8 cellular contexts compared by ENCODE assay signal in the genomic region with DNA sequence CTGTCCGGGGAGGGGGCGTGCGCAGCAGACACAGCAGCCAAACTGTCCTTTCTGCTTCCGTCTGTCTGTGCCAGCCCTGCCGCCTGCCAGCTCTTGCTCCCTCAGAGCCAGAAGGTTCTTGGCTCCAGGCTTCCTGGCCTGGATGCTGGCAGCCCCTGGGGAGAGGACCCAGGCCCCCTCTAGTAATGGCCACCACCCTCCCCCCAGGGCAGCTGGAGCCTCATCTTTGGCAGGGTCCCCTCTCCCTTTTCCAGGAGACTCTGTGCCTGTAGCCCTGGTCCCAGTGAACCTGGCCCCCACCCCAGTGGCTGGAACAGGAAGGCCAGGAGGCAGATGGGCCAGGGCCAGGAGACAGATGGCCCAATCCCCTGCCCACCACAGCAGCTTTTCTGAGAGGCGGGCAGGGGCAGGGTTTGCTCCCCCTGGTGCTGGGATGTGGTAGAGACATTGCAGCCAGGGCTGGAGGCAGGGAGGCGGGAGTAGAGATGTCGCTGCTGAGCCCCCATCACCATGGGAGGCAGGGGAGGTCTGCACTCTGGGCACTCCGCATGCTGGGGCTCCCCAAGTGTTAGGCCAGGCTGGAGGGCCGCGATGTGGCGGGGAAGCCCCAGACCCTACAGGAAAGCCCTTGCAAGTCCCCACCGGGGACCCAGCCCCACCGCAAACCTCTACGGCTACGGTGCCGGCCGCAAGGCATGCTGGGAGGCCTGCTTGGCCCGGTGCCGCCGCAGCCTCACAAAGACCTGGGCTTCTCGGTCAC. TPM values are rescaled to one million over a fixed set of nuclear protein-coding genes. Genes with fewer than 3 reads are reported as not detected.
DNase-seq lines count a peak whose midpoint lies in the region; ATAC-seq, FAIRE-seq and TF ChIP-seq lines count a peak whose summit lies in the region.

No MANE protein-coding gene starts in this region.

- peaks cover 0 to 34% (median 0%) of the 10 kb centered on the region in 4 donors for H3K36me3 ChIP-seq in right lobe of liver

- H3K9me3 ChIP-seq in right lobe of liver: no peaks in the 10 kb centered on the region

- H3K27ac ChIP-seq in coronary artery (peak overlapping the region; percentile 68 to 78), right lobe of liver (peak overlapping the region in 2 of 3 donors; percentile 31 to 46)

- no peak for TF ChIP-seq POLR2A in right lobe of liver (IDR thresholded peaks at IDR 0.05)

- peak; percentile 63 for TF ChIP-seq CTCF in coronary artery (IDR thresholded peaks at IDR 0.05)
- TF ChIP-seq CTCF in right lobe of liver (IDR thresholded peaks at IDR 0.05): peak; percentile 46 to 63 (median 56)

- H3K4me3 ChIP-seq in coronary artery (peak overlapping the region; percentile 60), right lobe of liver (peak overlapping the region in 1 of 3 donors; percentile 13)

- FAIRE-seq in RCC 7860 (lab: Jason Lieb, UNC): no peak

- no peaks in the 10 kb centered on the region for H3K27me3 ChIP-seq in right lobe of liver

- 25% methylated on average over 4 of the region's 22 CpGs for WGBS in right lobe of liver (ENCODE audit: insufficient coverage, low coverage, low lambda C conversion rate, missing lambda C conversion rate)

- intact Hi-C loops in right lobe of liver (cut with DNase I): loop anchor here in 1 of 2 donors (10.0 kb wide), 1 partner anchor 73 kb away; no protein-coding TSS in a partner anchor

- DNase-seq in GM19238 (ENCODE audit: insufficient read length, low spot score): peak; percentile 88
- DNase-seq in NCI-H2227 (lab: John Stamatoyannopoulos, UW; ENCODE audit: unreplicated experiment): peak; percentile 86
- DNase-seq in activated CD4-positive, alpha-beta T cell treated with anti-CD3 and anti-CD28 coated beads, Interleukin-2, amount 50 U/mL, for 4 hours: peak; percentile 49 to 53
- no peak for DNase-seq in coronary artery (ENCODE audit: low spot score)
- no peak for DNase-seq in right lobe of liver
- DNase-seq in stimulated activated CD4-positive, alpha-beta T cell treated with anti-CD3 and anti-CD28 coated beads, TNF-alpha, amount 100 ng/mL, for 48 hours (ENCODE audit: low read depth in 3 of 3): peak in 2 of 3 donors; percentile 47 to 61
- DNase-seq in RCC 7860 (ENCODE audit: low spot score): no peak
- DNase-seq in NCI-H187 treated with DMSO at 0.1 percent for 48 hours (lab: John Stamatoyannopoulos, UW): no peak

- H3K4me1 ChIP-seq in right lobe of liver: peaks cover 0 to 18% (median 0%) of the 10 kb centered on the region in 4 donors

- ATAC-seq in right lobe of liver: peak; percentile 60 to 70 (median 61)

RNA-seq across cellular contexts. Expression of gene UNC13D, which starts 16.7 kb away (rescaled TPM):
- total RNA-seq in right lobe of liver: 10 to 100 TPM in 3 of 6 experiments, 1 to 10 TPM in 3; 3.4 to 12.5 (median 10.7) TPM

RNA-seq across cellular contexts. Expression of gene WBP2, which starts 27.7 kb away (rescaled TPM):
- total RNA-seq in right lobe of liver: 10 to 100 TPM; 57.5 to 99.2 (median 68.7) TPM

RNA-seq across cellular contexts. Expression of gene UNK, which starts 42.9 kb away (rescaled TPM):
- total RNA-seq in right lobe of liver: 10 to 100 TPM in 4 of 6 experiments, 1 to 10 TPM in 2; 5.8 to 29.2 (median 11.1) TPM

RNA-seq across cellular contexts. Expression of gene TRIM47, which starts 50.9 kb away (rescaled TPM):
- total RNA-seq in right lobe of liver: 10 to 100 TPM in 5 of 6 experiments, 1 to 10 TPM in 1; 9.1 to 27.0 (median 21.5) TPM

Comparison
In these comparisons a context has a peak if more than half of its experiments do, and no peak if none do; other contexts are left out.
1. DNase-seq: peak in GM19238 (single experiment), NCI-H2227 (single experiment), activated CD4-positive, alpha-beta T cell treated with anti-CD3 and anti-CD28 coated beads, Interleukin-2, amount 50 U/mL, for 4 hours (2 of 2) and stimulated activated CD4-positive, alpha-beta T cell treated with anti-CD3 and anti-CD28 coated beads, TNF-alpha, amount 100 ng/mL, for 48 hours (2 of 3); none in coronary artery (single experiment), right lobe of liver (0 of 3), RCC 7860 (single experiment) and NCI-H187 treated with DMSO at 0.1 percent for 48 hours (single experiment).